Comparison of ENCODE assay signal across 8 cellular contexts in the genomic region with DNA sequence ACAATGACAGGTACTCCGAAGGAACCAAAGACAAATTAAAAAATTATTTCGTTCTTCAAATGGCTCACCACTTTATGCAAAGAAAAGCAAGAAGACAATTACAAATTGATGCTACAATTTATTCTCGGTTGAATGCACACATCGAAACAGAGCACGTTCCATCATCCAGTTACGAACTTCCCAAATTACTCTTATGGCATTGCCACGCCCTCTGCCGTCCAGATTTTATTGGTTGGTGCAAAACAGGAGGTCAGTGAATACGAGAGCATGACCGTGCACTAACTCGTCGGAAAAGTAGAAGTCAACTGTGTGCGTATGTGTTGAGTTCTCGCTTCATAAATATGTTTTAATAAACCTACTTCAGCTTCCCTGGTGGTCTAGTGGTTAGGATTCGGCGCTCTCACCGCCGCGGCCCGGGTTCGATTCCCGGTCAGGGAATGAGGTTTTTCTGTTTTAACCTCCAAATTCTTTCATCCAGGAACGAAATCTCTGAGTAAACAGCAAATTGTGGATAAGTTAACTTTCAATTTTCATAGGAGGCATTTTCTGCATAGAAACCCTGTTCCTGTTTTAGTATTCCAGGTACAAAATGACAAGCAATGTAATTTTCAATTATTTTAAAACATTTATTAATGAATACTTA. TPM values are rescaled to one million over a fixed set of nuclear protein-coding genes. Genes with fewer than 3 reads are reported as not detected.
DNase-seq lines count a peak whose midpoint lies in the region; ATAC-seq and TF ChIP-seq lines count a peak whose summit lies in the region.

No MANE protein-coding gene starts in this region.

- no peaks in the 10 kb centered on the region for H3K36me3 ChIP-seq in CD8-positive, alpha-beta T cell (ENCODE audit: insufficient read depth, low read length)
- H3K36me3 ChIP-seq in MG63, result no peaks in the 10 kb centered on the region
- H3K36me3 ChIP-seq in neutrophil, result no peaks in the 10 kb centered on the region

- CTCF ChIA-PET in CD8-positive, alpha-beta T cell (lab: Charles Lee), result interaction anchor here (1.1 to 5.9 kb wide), 6 partner anchors 12 to 144 kb away, joined by 3 to 44 read pairs (median 4); no protein-coding TSS in a partner anchor
- CTCF ChIA-PET in activated naive CD4-positive, alpha-beta T cell treated with anti-CD3 and anti-CD28 coated beads for 36 hours (lab: Charles Lee), result interaction anchor here (0.6 to 1.7 kb wide), 2 partner anchors 45 to 144 kb away, joined by 4 to 7 read pairs; no protein-coding TSS in a partner anchor

- H3K27ac Mint-ChIP-seq in CD8-positive, alpha-beta T cell, result peak overlapping the region; percentile 91
- peak overlapping the region; percentile 84 for H3K27ac Mint-ChIP-seq in activated naive CD4-positive, alpha-beta T cell treated with anti-CD3 and anti-CD28 coated beads for 36 hours

- peaks cover 59% of the 10 kb centered on the region for H3K4me1 Mint-ChIP-seq in CD8-positive, alpha-beta T cell (ENCODE audit: low read depth)
- peaks cover 50% of the 10 kb centered on the region for H3K4me1 Mint-ChIP-seq in activated naive CD4-positive, alpha-beta T cell treated with anti-CD3 and anti-CD28 coated beads for 36 hours (ENCODE audit: low read depth)

- H3K4me3 Mint-ChIP-seq in CD8-positive, alpha-beta T cell, result peak overlapping the region; percentile 89
- peak overlapping the region; percentile 88 for H3K4me3 Mint-ChIP-seq in activated naive CD4-positive, alpha-beta T cell treated with anti-CD3 and anti-CD28 coated beads for 36 hours

- no peak for TF ChIP-seq CTCF in CD8-positive, alpha-beta T cell (IDR thresholded peaks at IDR 0.05)
- TF ChIP-seq CTCF in neutrophil (IDR thresholded peaks at IDR 0.05), result peak; percentile 56

- peak; percentile 43 to 85 (median 63) for DNase-seq in CD8-positive, alpha-beta T cell
- DNase-seq in MG63, result peak; percentile 61
- peak; percentile 93 for DNase-seq in SK-MEL-5 (ENCODE audit: low read depth, low spot score)
- DNase-seq in activated naive CD4-positive, alpha-beta T cell treated with anti-CD3 and anti-CD28 coated beads for 36 hours, result peak; percentile 78
- DNase-seq in germinal center (ENCODE audit: low spot score), result peak; percentile 69
- peak in 45 of 49 donors; percentile 8 to 79 (median 48) for DNase-seq in substantia nigra (lab: John Stamatoyannopoulos, UW)

- POLR2A ChIA-PET in CD8-positive, alpha-beta T cell (lab: Charles Lee), result interaction anchor here (1.2 to 2.8 kb wide), 6 partner anchors 58 to 144 kb away, joined by 4 to 15 read pairs (median 6); a partner anchor contains a TSS

- peak overlapping the region; percentile 59 for H3K27ac ChIP-seq in CD8-positive, alpha-beta T cell (ENCODE audit: low read depth, low read length)
- H3K27ac ChIP-seq in neutrophil, result peak overlapping the region; percentile 72
- peak overlapping the region; percentile 60 for H3K27ac ChIP-seq in substantia nigra (ENCODE audit: low read depth, low read length, poor library complexity, severe bottlenecking)

- ATAC-seq in CD8-positive, alpha-beta T cell, result peak; percentile 69
- peak; percentile 57 for ATAC-seq in GM21723 (IDR thresholded peaks at IDR 0.05; ENCODE audit: unreplicated experiment)

- H3K9me3 Mint-ChIP-seq in CD8-positive, alpha-beta T cell, result peaks cover 2% of the 10 kb centered on the region
- no peaks in the 10 kb centered on the region for H3K9me3 Mint-ChIP-seq in activated naive CD4-positive, alpha-beta T cell treated with anti-CD3 and anti-CD28 coated beads for 36 hours

- H3K27me3 ChIP-seq in CD8-positive, alpha-beta T cell (ENCODE audit: insufficient read depth, low read length), result no peaks in the 10 kb centered on the region
- no peaks in the 10 kb centered on the region for H3K27me3 ChIP-seq in MG63
- peaks cover 23% of the 10 kb centered on the region for H3K27me3 ChIP-seq in neutrophil

- H3K36me3 Mint-ChIP-seq in CD8-positive, alpha-beta T cell, result peaks cover 4% of the 10 kb centered on the region
- H3K36me3 Mint-ChIP-seq in activated naive CD4-positive, alpha-beta T cell treated with anti-CD3 and anti-CD28 coated beads for 36 hours (ENCODE audit: low read depth), result peaks cover 4% of the 10 kb centered on the region

- H3K4me1 ChIP-seq in CD8-positive, alpha-beta T cell (ENCODE audit: insufficient read depth, low read length), result peaks cover 17% of the 10 kb centered on the region
- H3K4me1 ChIP-seq in neutrophil (ENCODE audit: control insufficient read depth in 1 of 2, insufficient read depth in 1 of 2, low read depth in 1 of 2, low read length in 1 of 2), result peaks cover 38% of the 10 kb centered on the region in 2 experiments

- H3K27me3 Mint-ChIP-seq in CD8-positive, alpha-beta T cell (ENCODE audit: low read depth), result peaks cover 34% of the 10 kb centered on the region
- peaks cover 29% of the 10 kb centered on the region for H3K27me3 Mint-ChIP-seq in activated naive CD4-positive, alpha-beta T cell treated with anti-CD3 and anti-CD28 coated beads for 36 hours (ENCODE audit: low read depth)

- in situ Hi-C loops in SK-MEL-5 (cut with HindIII; ENCODE audit: low pct_unique_long_range_greater_than_20kb, low sequenced_read_pairs), result no loop called here

- peak overlapping the region; percentile 98 for H3K4me3 ChIP-seq in CD8-positive, alpha-beta T cell (ENCODE audit: low read depth, low read length)
- H3K4me3 ChIP-seq in MG63 (peak overlapping the region; percentile 74), neutrophil (ENCODE audit: low read depth in 1 of 2, low read length in 1 of 2) (peak overlapping the region; percentile 41 to 49)

- intact Hi-C loops in CD8-positive, alpha-beta T cell (cut with DNase I, micrococcal nuclease), result loop anchor here (1.0 to 10.0 kb wide), 9 partner anchors 34 to 1807 kb away; no protein-coding TSS in a partner anchor
- intact Hi-C loops in activated naive CD4-positive, alpha-beta T cell treated with anti-CD3 and anti-CD28 coated beads for 36 hours (cut with micrococcal nuclease), result loop anchor here (1.0 to 10.0 kb wide), 9 partner anchors 23 to 1507 kb away; a partner anchor contains a TSS

- no peaks in the 10 kb centered on the region for H3K9me3 ChIP-seq in CD8-positive, alpha-beta T cell (ENCODE audit: low read length)
- H3K9me3 ChIP-seq in MG63 (no peaks in the 10 kb centered on the region), neutrophil (no peaks in the 10 kb centered on the region)

RNA-seq across cellular contexts. Expression of a gene that starts 23.2 kb away (rescaled TPM):
- not detected for total RNA-seq in CD8-positive, alpha-beta T cell
- total RNA-seq in MG63 (2014; rRNA removed; shearing (Covaris generic); ENCODE audit: low replicate concordance), result 1.4 TPM in 2 replicates
- total RNA-seq in SK-MEL-5 (2014; rRNA removed; shearing (Covaris generic)), result not detected in 2 replicates
- polyA plus RNA-seq in SK-MEL-5 (2015; cell fraction: cytosol; rRNA removed), result not detected in 2 replicates
- polyA plus RNA-seq in SK-MEL-5 (2015; cell fraction: nucleus; rRNA removed), result not detected in 2 replicates
- total RNA-seq in activated naive CD4-positive, alpha-beta T cell treated with anti-CD3 and anti-CD28 coated beads for 36 hours, result under 1 TPM; 0.57 to 0.69 TPM

RNA-seq across cellular contexts. Expression of a gene that starts 58.2 kb away (rescaled TPM):
- 1 to 10 TPM; 7.8 to 9.4 TPM for total RNA-seq in CD8-positive, alpha-beta T cell
- 46.5 and 56.2 TPM in 2 replicates for total RNA-seq in MG63 (2014; rRNA removed; shearing (Covaris generic); ENCODE audit: low replicate concordance)
- 66.2 and 76.2 TPM in 2 replicates for total RNA-seq in SK-MEL-5 (2014; rRNA removed; shearing (Covaris generic))
- 52.3 and 57.8 TPM in 2 replicates for polyA plus RNA-seq in SK-MEL-5 (2015; cell fraction: cytosol; rRNA removed)
- polyA plus RNA-seq in SK-MEL-5 (2015; cell fraction: nucleus; rRNA removed), result 103 and 120 TPM in 2 replicates
- 10 to 100 TPM; 35.8 to 41.4 TPM for total RNA-seq in activated naive CD4-positive, alpha-beta T cell treated with anti-CD3 and anti-CD28 coated beads for 36 hours

Comparison
In these comparisons a context has a peak if more than half of its experiments do, and no peak if none do; other contexts are left out.
1. Peak in every context shown above with its lines: DNase-seq, ATAC-seq, H3K4me3 ChIP-seq and H3K27ac ChIP-seq.
2. H3K4me3 ChIP-seq: peak in every context shown above with its lines; median percentile 98 in CD8-positive, alpha-beta T cell; 74 in MG63; 45 in neutrophil.